1 cellular context compared by ENCODE assay signal in genomic region chr18:49747876-49748275, GRCh38.
TF ChIP-seq lines count a peak whose summit lies in the region.

No MANE protein-coding gene starts in this region.

TF ChIP-seq in HepG2, 621 proteins besides CTCF, POLR2A, EP300 and RAD21 (continued from another document):
- TF ChIP-seq, protein P1, sequence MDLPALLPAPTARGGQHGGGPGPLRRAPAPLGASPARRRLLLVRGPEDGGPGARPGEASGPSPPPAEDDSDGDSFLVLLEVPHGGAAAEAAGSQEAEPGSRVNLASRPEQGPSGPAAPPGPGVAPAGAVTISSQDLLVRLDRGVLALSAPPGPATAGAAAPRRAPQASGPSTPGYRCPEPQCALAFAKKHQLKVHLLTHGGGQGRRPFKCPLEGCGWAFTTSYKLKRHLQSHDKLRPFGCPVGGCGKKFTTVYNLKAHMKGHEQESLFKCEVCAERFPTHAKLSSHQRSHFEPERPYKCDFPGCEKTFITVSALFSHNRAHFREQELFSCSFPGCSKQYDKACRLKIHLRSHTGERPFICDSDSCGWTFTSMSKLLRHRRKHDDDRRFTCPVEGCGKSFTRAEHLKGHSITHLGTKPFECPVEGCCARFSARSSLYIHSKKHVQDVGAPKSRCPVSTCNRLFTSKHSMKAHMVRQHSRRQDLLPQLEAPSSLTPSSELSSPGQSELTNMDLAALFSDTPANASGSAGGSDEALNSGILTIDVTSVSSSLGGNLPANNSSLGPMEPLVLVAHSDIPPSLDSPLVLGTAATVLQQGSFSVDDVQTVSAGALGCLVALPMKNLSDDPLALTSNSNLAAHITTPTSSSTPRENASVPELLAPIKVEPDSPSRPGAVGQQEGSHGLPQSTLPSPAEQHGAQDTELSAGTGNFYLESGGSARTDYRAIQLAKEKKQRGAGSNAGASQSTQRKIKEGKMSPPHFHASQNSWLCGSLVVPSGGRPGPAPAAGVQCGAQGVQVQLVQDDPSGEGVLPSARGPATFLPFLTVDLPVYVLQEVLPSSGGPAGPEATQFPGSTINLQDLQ (CRISPR knock-in tag; IDR thresholded peaks at IDR 0.05): no peak
